8 cellular contexts compared by ENCODE assay signal in the genomic region with DNA sequence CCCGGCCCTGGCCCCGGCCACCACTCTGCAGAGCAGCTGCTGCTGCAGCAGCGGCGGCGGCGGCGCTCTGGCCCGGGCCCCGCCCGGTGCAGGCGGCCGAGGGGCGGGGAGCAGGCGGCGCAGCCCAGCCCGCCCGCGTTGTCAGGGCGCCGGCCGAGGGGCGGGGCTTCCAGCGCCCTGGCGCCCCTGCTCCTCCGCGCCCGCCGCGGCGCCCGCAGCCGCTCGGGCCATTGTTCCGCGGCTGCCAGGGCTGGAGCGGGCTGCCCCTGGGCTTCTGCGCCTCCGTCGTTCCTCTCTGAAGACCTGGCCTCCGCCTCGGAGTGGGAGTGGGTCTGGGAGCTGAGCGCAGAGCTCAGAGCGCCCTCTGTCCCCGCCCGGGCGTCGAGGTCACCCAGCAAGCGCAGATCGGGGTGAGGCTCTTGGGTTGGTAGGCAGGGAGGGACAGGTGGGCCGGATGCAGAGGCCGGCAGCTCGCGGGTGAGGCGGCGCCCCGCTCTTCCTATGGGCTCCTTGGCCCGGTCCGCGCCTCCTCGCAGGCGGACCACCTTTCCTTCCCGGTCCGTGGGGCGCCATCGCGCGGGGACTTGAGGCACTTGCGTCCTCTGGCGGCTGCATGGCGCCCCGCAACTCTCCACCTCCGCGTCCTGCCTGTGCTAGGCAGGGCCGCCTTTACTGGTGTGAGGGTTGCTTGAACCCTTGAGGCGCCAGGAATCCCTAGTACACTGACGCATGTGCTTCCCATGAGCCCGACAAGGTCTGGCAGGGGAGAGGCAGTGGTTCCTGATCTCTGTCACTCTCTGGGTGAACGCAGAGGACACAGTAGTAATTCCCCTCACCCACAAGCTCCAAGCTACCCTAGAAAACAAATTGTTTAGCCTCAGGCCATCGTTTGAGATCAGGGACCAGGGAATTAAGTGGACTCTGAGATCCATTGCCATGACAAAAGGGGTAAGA.
DNase-seq lines count a peak whose midpoint lies in the region; ATAC-seq lines count a peak whose summit lies in the region.

LPCAT4 (minus strand) TSS at position 69 of the 954 bp plus-strand sequence. CDS start 96 bp downstream, outside the sequence.

- DNase-seq in Ammon's horn (ENCODE audit: low spot score) (peak; percentile 95), NCI-H446 treated with DMSO at 0.1 percent for 48 hours (lab: John Stamatoyannopoulos, UW) (peak; percentile 26), cerebellar nuclear complex (lab: John Stamatoyannopoulos, UW) (peak; percentile 42 to 70), kidney glomerular epithelial cell (lab: John Stamatoyannopoulos, UW) (peak; percentile 77)
- DNase-seq in activated CD4-positive, alpha-beta T cell treated with anti-CD3 and anti-CD28 coated beads for 1 hour = peak; percentile 81
- DNase-seq in stimulated activated CD4-positive, alpha-beta T cell treated with anti-CD3 and anti-CD28 coated beads, Interleukin-15, amount 100 ng/mL, for 48 hours (ENCODE audit: low read depth in 2 of 2) = peak; percentile 83 to 85

- peak; percentile 77 for ATAC-seq in GM19035 (IDR thresholded peaks at IDR 0.05; ENCODE audit: unreplicated experiment)
- peak; percentile 74 for ATAC-seq in HG03342 (IDR thresholded peaks at IDR 0.05; ENCODE audit: unreplicated experiment)

Comparison
In these comparisons a context has a peak if more than half of its experiments do, and no peak if none do; other contexts are left out.
1. Peak in every context shown above with its lines: DNase-seq and ATAC-seq.
2. DNase-seq: peak in every context shown above with its lines; median percentile 95 in Ammon's horn; 84 in stimulated activated CD4-positive, alpha-beta T cell treated with anti-CD3 and anti-CD28 coated beads, Interleukin-15, amount 100 ng/mL, for 48 hours; 81 in activated CD4-positive, alpha-beta T cell treated with anti-CD3 and anti-CD28 coated beads for 1 hour; 77 in kidney glomerular epithelial cell; 56 in cerebellar nuclear complex; 26 in NCI-H446 treated with DMSO at 0.1 percent for 48 hours.